In the genomic region with DNA sequence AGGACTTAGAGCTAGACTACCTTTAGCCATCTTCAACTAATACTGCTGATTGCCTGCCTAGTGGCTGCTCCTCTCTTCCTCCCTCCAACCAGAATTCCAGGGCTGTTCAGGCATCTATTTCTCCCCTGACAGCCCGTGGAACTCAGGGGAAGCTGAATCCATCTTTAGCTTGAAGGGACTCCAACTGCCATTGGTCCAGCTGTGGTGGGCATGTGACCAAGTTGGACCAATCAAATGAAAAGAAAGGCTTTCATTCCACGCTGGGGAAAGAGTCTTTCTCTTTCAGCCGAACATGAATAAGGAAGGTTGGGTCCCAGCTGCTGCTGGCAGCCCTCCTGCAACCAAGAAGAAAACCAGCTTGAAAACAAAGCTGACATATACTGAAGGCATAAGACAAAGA, we compare ENCODE assay signal across 19 cellular contexts.
"Had no signal": no experiment of that assay in that cellular context is flagged by ENCODE, and none has a peak within 500 bp of the region (broad histone marks: within the 10 kb centered on the region; RNA-seq: fewer than 3 reads in every experiment).

No MANE protein-coding gene starts in this region.

- H3K4me1 ChIP-seq: body of pancreas, esophagus muscularis mucosa, lower lobe of right lung, right atrium auricular region, uterus had no signal

- H3K27me3 ChIP-seq: body of pancreas, esophagus muscularis mucosa, neutrophil, right atrium auricular region, uterus had no signal

- H3K9me3 Mint-ChIP-seq: activated T-helper 2 cell treated with anti-CD3 and anti-CD28 coated beads, Interferon-gamma antibody, Interleukin-2, Interleukin-4, amounts not matched to agents 10 μg/mL and 5 μg/mL and 100 μg/mL, durations not matched to agents 14 hours and 24 hours and 36 hours; central memory CD8-positive, alpha-beta T cell; stimulated activated naive CD8-positive, alpha-beta T cell treated with anti-CD3 and anti-CD28 coated beads, Interleukin-15, amount 100 ng/mL, for 72 hours had no signal

- H3K36me3 ChIP-seq: esophagus muscularis mucosa, lower lobe of right lung, neutrophil, right atrium auricular region, thoracic aorta, uterus had no signal

- H3K4me3 Mint-ChIP-seq: central memory CD8-positive, alpha-beta T cell; stimulated activated naive CD8-positive, alpha-beta T cell treated with anti-CD3 and anti-CD28 coated beads, Interleukin-15, amount 100 ng/mL, for 72 hours had no signal

- H3K4me1 Mint-ChIP-seq: central memory CD8-positive, alpha-beta T cell; stimulated activated naive CD8-positive, alpha-beta T cell treated with anti-CD3 and anti-CD28 coated beads, Interleukin-15, amount 100 ng/mL, for 72 hours had no signal

- H3K27ac ChIP-seq: body of pancreas, esophagus muscularis mucosa, lower lobe of right lung, neutrophil, right atrium auricular region, skin epidermis, thoracic aorta, uterus had no signal

- H3K9me3 ChIP-seq: body of pancreas, esophagus muscularis mucosa, lower lobe of right lung, neutrophil, right atrium auricular region, thoracic aorta, uterus had no signal

- FAIRE-seq: endometrium, TTC549 had no signal

- H3K4me3 ChIP-seq: body of pancreas, esophagus muscularis mucosa, lower lobe of right lung, right atrium auricular region, skin epidermis, thoracic aorta, uterus had no signal

- DNase-seq: activated naive CD4-positive, alpha-beta T cell treated with anti-CD3 and anti-CD28 coated beads, Interleukin-2, amount 50 U/mL, for 16 hours; body of pancreas; dermis blood vessel endothelial cell; glutamatergic neuron; left cardiac atrium; lower lobe of right lung; midbrain; stimulated activated CD4-positive, alpha-beta T cell treated with anti-CD3 and anti-CD28 coated beads, Interleukin-4, amount 100 ng/mL, for 4 hours; stimulated activated naive CD8-positive, alpha-beta T cell treated with anti-CD3 and anti-CD28 coated beads, Interleukin-15, amount 100 ng/mL, for 72 hours; uterus had no signal

- H3K27ac Mint-ChIP-seq: activated T-helper 2 cell treated with anti-CD3 and anti-CD28 coated beads, Interferon-gamma antibody, Interleukin-2, Interleukin-4, amounts not matched to agents 10 μg/mL and 5 μg/mL and 100 μg/mL, durations not matched to agents 14 hours and 24 hours and 36 hours; stimulated activated naive CD8-positive, alpha-beta T cell treated with anti-CD3 and anti-CD28 coated beads, Interleukin-15, amount 100 ng/mL, for 72 hours had no signal
